12 cellular contexts compared by ENCODE assay signal in the genomic region with DNA sequence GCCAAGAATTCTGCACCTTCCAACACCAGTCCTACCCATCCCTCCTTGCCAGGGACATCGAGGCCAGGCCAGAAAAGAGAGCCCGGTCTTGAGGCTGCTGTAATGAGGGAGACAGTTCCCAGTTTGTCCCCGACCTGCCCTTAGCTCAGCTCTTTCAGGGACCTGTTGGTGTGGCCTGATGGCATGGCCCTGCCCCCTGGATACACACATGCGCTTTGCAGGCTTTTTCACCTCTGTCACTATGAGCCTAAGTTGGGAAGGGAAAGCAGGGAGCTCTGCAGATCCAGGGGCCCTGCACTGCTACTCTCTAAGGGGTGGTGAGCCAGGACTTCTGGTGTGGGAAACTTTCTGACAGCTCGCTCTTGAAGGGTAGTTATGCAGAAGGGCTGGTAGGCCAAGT.
DNase-seq lines count a peak whose midpoint lies in the region; ATAC-seq lines count a peak whose summit lies in the region.
"Had no signal": no experiment of that assay in that cellular context is flagged by ENCODE, and none has a peak within 500 bp of the region (broad histone marks: within the 10 kb centered on the region; RNA-seq: fewer than 3 reads in every experiment).

No MANE protein-coding gene starts in this region.

- no peaks in the 10 kb centered on the region for H3K27me3 Mint-ChIP-seq in stimulated activated naive CD8-positive, alpha-beta T cell treated with anti-CD3 and anti-CD28 coated beads, Interleukin-15, Interleukin-2, amounts not matched to agents 100 ng/mL and 50 ng/mL, for 24 hours

- no peak for DNase-seq in stimulated activated naive CD8-positive, alpha-beta T cell treated with anti-CD3 and anti-CD28 coated beads, Interleukin-15, Interleukin-2, amounts not matched to agents 100 U/mL and 50 U/mL, for 24 hours
- no peak for DNase-seq in NCI-H1694 (lab: John Stamatoyannopoulos, UW)
- no peak for DNase-seq in dedifferentiated amniotic fluid mesenchymal stem cell (ENCODE audit: extremely low spot score)
- DNase-seq: DMS 273 treated with DMSO at 0.1 percent for 48 hours; kidney glomerular epithelial cell; OCI-M1; stimulated activated CD4-positive, alpha-beta T cell treated with anti-CD3 and anti-CD28 coated beads, Interleukin-4, amount 100 ng/mL, for 1 hour had no signal

- H3K36me3 Mint-ChIP-seq in stimulated activated naive CD8-positive, alpha-beta T cell treated with anti-CD3 and anti-CD28 coated beads, Interleukin-15, Interleukin-2, amounts not matched to agents 100 ng/mL and 50 ng/mL, for 24 hours (ENCODE audit: low read depth), result peaks cover 70% of the 10 kb centered on the region

- H3K27me3 ChIP-seq in layer of hippocampus (ENCODE audit: control insufficient read depth, insufficient read depth, low read length), result no peaks in the 10 kb centered on the region

- H3K4me3 Mint-ChIP-seq in stimulated activated naive CD8-positive, alpha-beta T cell treated with anti-CD3 and anti-CD28 coated beads, Interleukin-15, Interleukin-2, amounts not matched to agents 100 ng/mL and 50 ng/mL, for 24 hours, result peak overlapping the region; percentile 98

- H3K27ac Mint-ChIP-seq in stimulated activated naive CD8-positive, alpha-beta T cell treated with anti-CD3 and anti-CD28 coated beads, Interleukin-15, Interleukin-2, amounts not matched to agents 100 ng/mL and 50 ng/mL, for 24 hours, result no peak overlapping the region

- H3K9me3 Mint-ChIP-seq in stimulated activated naive CD8-positive, alpha-beta T cell treated with anti-CD3 and anti-CD28 coated beads, Interleukin-15, Interleukin-2, amounts not matched to agents 100 ng/mL and 50 ng/mL, for 24 hours, result no peaks in the 10 kb centered on the region

- peaks cover 46% of the 10 kb centered on the region for H3K4me1 Mint-ChIP-seq in stimulated activated naive CD8-positive, alpha-beta T cell treated with anti-CD3 and anti-CD28 coated beads, Interleukin-15, Interleukin-2, amounts not matched to agents 100 ng/mL and 50 ng/mL, for 24 hours (ENCODE audit: low read depth)

- no peak for ATAC-seq in stimulated activated naive CD8-positive, alpha-beta T cell treated with anti-CD3 and anti-CD28 coated beads, Interleukin-15, Interleukin-2, amounts not matched to agents 100 U/mL and 50 U/mL, for 24 hours
- ATAC-seq in GM19467 (IDR thresholded peaks at IDR 0.05; ENCODE audit: unreplicated experiment), result no peak
- no peak for ATAC-seq in HG02798 (IDR thresholded peaks at IDR 0.05; ENCODE audit: poor library complexity, unreplicated experiment)

- H3K27ac ChIP-seq in angular gyrus (ENCODE audit: low read depth, low read length) (peak overlapping the region; percentile 19), layer of hippocampus (ENCODE audit: low read depth, low read length) (peak overlapping the region; percentile 68)
